Comparison of ENCODE assay signal across 1 cellular context in genomic region chr1:205639567-205639966, GRCh38.
TF ChIP-seq lines count a peak whose summit lies in the region.

No MANE protein-coding gene starts in this region.

TF ChIP-seq in HepG2, 621 proteins besides CTCF, POLR2A, EP300 and RAD21 (continued from another document and continues in another):
- TF ChIP-seq, protein P1, sequence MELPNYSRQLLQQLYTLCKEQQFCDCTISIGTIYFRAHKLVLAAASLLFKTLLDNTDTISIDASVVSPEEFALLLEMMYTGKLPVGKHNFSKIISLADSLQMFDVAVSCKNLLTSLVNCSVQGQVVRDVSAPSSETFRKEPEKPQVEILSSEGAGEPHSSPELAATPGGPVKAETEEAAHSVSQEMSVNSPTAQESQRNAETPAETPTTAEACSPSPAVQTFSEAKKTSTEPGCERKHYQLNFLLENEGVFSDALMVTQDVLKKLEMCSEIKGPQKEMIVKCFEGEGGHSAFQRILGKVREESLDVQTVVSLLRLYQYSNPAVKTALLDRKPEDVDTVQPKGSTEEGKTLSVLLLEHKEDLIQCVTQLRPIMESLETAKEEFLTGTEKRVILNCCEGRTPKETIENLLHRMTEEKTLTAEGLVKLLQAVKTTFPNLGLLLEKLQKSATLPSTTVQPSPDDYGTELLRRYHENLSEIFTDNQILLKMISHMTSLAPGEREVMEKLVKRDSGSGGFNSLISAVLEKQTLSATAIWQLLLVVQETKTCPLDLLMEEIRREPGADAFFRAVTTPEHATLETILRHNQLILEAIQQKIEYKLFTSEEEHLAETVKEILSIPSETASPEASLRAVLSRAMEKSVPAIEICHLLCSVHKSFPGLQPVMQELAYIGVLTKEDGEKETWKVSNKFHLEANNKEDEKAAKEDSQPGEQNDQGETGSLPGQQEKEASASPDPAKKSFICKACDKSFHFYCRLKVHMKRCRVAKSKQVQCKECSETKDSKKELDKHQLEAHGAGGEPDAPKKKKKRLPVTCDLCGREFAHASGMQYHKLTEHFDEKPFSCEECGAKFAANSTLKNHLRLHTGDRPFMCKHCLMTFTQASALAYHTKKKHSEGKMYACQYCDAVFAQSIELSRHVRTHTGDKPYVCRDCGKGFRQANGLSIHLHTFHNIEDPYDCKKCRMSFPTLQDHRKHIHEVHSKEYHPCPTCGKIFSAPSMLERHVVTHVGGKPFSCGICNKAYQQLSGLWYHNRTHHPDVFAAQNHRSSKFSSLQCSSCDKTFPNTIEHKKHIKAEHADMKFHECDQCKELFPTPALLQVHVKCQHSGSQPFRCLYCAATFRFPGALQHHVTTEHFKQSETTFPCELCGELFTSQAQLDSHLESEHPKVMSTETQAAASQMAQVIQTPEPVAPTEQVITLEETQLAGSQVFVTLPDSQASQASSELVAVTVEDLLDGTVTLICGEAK (IDR thresholded peaks at IDR 0.05) = no peak
- TF ChIP-seq, protein P1 (CRISPR knock-in tag; IDR thresholded peaks at IDR 0.05) = no peak
- TF ChIP-seq, protein P2, sequence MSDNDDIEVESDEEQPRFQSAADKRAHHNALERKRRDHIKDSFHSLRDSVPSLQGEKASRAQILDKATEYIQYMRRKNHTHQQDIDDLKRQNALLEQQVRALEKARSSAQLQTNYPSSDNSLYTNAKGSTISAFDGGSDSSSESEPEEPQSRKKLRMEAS (IDR thresholded peaks at IDR 0.05) = 0 out of 2 replicates have a peak, but pooled peaks have one; percentile 34
- TF ChIP-seq, protein P3, sequence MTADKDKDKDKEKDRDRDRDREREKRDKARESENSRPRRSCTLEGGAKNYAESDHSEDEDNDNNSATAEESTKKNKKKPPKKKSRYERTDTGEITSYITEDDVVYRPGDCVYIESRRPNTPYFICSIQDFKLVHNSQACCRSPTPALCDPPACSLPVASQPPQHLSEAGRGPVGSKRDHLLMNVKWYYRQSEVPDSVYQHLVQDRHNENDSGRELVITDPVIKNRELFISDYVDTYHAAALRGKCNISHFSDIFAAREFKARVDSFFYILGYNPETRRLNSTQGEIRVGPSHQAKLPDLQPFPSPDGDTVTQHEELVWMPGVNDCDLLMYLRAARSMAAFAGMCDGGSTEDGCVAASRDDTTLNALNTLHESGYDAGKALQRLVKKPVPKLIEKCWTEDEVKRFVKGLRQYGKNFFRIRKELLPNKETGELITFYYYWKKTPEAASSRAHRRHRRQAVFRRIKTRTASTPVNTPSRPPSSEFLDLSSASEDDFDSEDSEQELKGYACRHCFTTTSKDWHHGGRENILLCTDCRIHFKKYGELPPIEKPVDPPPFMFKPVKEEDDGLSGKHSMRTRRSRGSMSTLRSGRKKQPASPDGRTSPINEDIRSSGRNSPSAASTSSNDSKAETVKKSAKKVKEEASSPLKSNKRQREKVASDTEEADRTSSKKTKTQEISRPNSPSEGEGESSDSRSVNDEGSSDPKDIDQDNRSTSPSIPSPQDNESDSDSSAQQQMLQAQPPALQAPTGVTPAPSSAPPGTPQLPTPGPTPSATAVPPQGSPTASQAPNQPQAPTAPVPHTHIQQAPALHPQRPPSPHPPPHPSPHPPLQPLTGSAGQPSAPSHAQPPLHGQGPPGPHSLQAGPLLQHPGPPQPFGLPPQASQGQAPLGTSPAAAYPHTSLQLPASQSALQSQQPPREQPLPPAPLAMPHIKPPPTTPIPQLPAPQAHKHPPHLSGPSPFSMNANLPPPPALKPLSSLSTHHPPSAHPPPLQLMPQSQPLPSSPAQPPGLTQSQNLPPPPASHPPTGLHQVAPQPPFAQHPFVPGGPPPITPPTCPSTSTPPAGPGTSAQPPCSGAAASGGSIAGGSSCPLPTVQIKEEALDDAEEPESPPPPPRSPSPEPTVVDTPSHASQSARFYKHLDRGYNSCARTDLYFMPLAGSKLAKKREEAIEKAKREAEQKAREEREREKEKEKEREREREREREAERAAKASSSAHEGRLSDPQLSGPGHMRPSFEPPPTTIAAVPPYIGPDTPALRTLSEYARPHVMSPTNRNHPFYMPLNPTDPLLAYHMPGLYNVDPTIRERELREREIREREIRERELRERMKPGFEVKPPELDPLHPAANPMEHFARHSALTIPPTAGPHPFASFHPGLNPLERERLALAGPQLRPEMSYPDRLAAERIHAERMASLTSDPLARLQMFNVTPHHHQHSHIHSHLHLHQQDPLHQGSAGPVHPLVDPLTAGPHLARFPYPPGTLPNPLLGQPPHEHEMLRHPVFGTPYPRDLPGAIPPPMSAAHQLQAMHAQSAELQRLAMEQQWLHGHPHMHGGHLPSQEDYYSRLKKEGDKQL (CRISPR knock-in tag; IDR thresholded peaks at IDR 0.05; ENCODE audit: low read depth) = no peak
- no peak for TF ChIP-seq ETS1 (CRISPR knock-in tag; IDR thresholded peaks at IDR 0.05)
- TF ChIP-seq NCOA2 (CRISPR knock-in tag; IDR thresholded peaks at IDR 0.05) = peak; percentile 29; the same call in 1 of the 2 replicates
- TF ChIP-seq ZNF280D (CRISPR knock-in tag; IDR thresholded peaks at IDR 0.05) = no peak
- TF ChIP-seq ZNF224 (CRISPR knock-in tag; IDR thresholded peaks at IDR 0.05) = no peak
- TF ChIP-seq NR2C2 (CRISPR knock-in tag; IDR thresholded peaks at IDR 0.05; ENCODE audit: borderline replicate concordance) = peak; percentile 22; the same call in 1 of the 2 replicates
- TF ChIP-seq EED (CRISPR knock-in tag; IDR thresholded peaks at IDR 0.05) = no peak
- no peak for TF ChIP-seq ZNF792 (CRISPR knock-in tag; IDR thresholded peaks at IDR 0.05)
- TF ChIP-seq, protein P4, sequence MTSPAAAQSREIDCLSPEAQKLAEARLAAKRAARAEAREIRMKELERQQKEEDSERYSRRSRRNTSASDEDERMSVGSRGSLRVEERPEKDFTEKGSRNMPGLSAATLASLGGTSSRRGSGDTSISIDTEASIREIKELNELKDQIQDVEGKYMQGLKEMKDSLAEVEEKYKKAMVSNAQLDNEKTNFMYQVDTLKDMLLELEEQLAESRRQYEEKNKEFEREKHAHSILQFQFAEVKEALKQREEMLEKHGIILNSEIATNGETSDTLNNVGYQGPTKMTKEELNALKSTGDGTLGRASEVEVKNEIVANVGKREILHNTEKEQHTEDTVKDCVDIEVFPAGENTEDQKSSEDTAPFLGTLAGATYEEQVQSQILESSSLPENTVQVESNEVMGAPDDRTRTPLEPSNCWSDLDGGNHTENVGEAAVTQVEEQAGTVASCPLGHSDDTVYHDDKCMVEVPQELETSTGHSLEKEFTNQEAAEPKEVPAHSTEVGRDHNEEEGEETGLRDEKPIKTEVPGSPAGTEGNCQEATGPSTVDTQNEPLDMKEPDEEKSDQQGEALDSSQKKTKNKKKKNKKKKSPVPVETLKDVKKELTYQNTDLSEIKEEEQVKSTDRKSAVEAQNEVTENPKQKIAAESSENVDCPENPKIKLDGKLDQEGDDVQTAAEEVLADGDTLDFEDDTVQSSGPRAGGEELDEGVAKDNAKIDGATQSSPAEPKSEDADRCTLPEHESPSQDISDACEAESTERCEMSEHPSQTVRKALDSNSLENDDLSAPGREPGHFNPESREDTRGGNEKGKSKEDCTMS (CRISPR knock-in tag; conservative IDR thresholded peaks at IDR 0.05) = no peak
- TF ChIP-seq, protein P5, sequence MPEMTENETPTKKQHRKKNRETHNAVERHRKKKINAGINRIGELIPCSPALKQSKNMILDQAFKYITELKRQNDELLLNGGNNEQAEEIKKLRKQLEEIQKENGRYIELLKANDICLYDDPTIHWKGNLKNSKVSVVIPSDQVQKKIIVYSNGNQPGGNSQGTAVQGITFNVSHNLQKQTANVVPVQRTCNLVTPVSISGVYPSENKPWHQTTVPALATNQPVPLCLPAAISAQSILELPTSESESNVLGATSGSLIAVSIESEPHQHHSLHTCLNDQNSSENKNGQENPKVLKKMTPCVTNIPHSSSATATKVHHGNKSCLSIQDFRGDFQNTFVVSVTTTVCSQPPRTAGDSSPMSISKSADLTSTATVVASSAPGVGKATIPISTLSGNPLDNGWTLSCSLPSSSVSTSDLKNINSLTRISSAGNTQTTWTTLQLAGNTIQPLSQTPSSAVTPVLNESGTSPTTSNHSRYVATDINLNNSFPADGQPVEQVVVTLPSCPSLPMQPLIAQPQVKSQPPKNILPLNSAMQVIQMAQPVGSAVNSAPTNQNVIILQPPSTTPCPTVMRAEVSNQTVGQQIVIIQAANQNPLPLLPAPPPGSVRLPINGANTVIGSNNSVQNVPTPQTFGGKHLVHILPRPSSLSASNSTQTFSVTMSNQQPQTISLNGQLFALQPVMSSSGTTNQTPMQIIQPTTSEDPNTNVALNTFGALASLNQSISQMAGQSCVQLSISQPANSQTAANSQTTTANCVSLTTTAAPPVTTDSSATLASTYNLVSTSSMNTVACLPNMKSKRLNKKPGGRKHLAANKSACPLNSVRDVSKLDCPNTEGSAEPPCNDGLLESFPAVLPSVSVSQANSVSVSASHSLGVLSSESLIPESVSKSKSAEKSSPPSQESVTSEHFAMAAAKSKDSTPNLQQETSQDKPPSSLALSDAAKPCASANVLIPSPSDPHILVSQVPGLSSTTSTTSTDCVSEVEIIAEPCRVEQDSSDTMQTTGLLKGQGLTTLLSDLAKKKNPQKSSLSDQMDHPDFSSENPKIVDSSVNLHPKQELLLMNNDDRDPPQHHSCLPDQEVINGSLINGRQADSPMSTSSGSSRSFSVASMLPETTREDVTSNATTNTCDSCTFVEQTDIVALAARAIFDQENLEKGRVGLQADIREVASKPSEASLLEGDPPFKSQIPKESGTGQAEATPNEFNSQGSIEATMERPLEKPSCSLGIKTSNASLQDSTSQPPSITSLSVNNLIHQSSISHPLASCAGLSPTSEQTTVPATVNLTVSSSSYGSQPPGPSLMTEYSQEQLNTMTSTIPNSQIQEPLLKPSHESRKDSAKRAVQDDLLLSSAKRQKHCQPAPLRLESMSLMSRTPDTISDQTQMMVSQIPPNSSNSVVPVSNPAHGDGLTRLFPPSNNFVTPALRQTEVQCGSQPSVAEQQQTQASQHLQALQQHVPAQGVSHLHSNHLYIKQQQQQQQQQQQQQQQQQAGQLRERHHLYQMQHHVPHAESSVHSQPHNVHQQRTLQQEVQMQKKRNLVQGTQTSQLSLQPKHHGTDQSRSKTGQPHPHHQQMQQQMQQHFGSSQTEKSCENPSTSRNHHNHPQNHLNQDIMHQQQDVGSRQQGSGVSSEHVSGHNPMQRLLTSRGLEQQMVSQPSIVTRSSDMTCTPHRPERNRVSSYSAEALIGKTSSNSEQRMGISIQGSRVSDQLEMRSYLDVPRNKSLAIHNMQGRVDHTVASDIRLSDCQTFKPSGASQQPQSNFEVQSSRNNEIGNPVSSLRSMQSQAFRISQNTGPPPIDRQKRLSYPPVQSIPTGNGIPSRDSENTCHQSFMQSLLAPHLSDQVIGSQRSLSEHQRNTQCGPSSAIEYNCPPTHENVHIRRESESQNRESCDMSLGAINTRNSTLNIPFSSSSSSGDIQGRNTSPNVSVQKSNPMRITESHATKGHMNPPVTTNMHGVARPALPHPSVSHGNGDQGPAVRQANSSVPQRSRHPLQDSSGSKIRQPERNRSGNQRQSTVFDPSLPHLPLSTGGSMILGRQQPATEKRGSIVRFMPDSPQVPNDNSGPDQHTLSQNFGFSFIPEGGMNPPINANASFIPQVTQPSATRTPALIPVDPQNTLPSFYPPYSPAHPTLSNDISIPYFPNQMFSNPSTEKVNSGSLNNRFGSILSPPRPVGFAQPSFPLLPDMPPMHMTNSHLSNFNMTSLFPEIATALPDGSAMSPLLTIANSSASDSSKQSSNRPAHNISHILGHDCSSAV (CRISPR knock-in tag; IDR thresholded peaks at IDR 0.05; ENCODE audit: borderline replicate concordance) = no peak
- TF ChIP-seq CREBL2 (CRISPR knock-in tag; IDR thresholded peaks at IDR 0.05; ENCODE audit: borderline replicate concordance) = no peak
- 0 out of 2 replicates have a peak, but pooled peaks have one; percentile 29 for TF ChIP-seq ZMYM2 (CRISPR knock-in tag; IDR thresholded peaks at IDR 0.05)
